ENCODE assay signal across 19 cellular contexts in genomic region chr2:181812106-181812745, GRCh38.
DNase-seq lines count a peak whose midpoint lies in the region; ATAC-seq, FAIRE-seq and TF ChIP-seq lines count a peak whose summit lies in the region.
"Had no signal": no experiment of that assay in that cellular context is flagged by ENCODE, and none has a peak within 500 bp of the region (broad histone marks: within the 10 kb centered on the region; RNA-seq: fewer than 3 reads in every experiment).

No MANE protein-coding gene starts in this region.

- H3K27me3 ChIP-seq in breast epithelium (no peaks in the 10 kb centered on the region), GM12878 (replicated peaks in 1 of 2; ENCODE audit: control insufficient read depth in 2 of 2, insufficient read depth in 2 of 2, low read length in 1 of 2) (no peaks in the 10 kb centered on the region; a peak in 1 of 4 replicates), foreskin keratinocyte (no peaks in the 10 kb centered on the region), transverse colon (no peaks in the 10 kb centered on the region)
- H3K27me3 ChIP-seq: heart right ventricle had no signal

- H3K27ac Mint-ChIP-seq in MCF 10A (ENCODE audit: low read depth, unreplicated experiment), result no peak overlapping the region
- H3K27ac Mint-ChIP-seq in natural killer cell treated with Interleukin-12 subunit alpha and Interleukin-12 subunit beta and Interleukin-15 and Interleukin-18, amount 100 ng/mL, for 72 hours, result no peak overlapping the region
- H3K27ac Mint-ChIP-seq: activated naive CD4-positive, alpha-beta T cell treated with anti-CD3 and anti-CD28 coated beads for 36 hours; CD8-positive, alpha-beta T cell had no signal

- H3K4me1 ChIP-seq in breast epithelium (no peaks in the 10 kb centered on the region), GM12878 (ENCODE audit: control insufficient read depth, insufficient read depth, low read length) (no peaks in the 10 kb centered on the region), foreskin keratinocyte (peaks cover 27% of the 10 kb centered on the region), transverse colon (peaks cover 10 to 47% (median 23%) of the 10 kb centered on the region in 4 donors)

- no peaks in the 10 kb centered on the region for H4K20me1 ChIP-seq in GM12878 (ENCODE audit: control insufficient read depth, insufficient read depth)

- no peak for TF ChIP-seq POLR2A in breast epithelium (IDR thresholded peaks at IDR 0.05)
- TF ChIP-seq POLR2A in GM12878 (IDR thresholded peaks at IDR 0.05; ENCODE audit: low read depth, low read length), result no peak
- TF ChIP-seq POLR2A in transverse colon (IDR thresholded peaks at IDR 0.05), result no peak

- ATAC-seq in GM12878, result no peak
- ATAC-seq in foreskin keratinocyte, result peak; percentile 12
- no peak for ATAC-seq in HG03439 (IDR thresholded peaks at IDR 0.05; ENCODE audit: unreplicated experiment)
- ATAC-seq in natural killer cell treated with Interleukin-12 subunit alpha and Interleukin-12 subunit beta and Interleukin-15 and Interleukin-18, amount 100 ng/mL, for 72 hours, result no peak
- ATAC-seq: CD8-positive, alpha-beta T cell had no signal

- RAD21 ChIA-PET in GM12878 (lab: Charles Lee; ENCODE audit: unreplicated experiment), result no interaction called here

- H3K36me3 ChIP-seq in breast epithelium (no peaks in the 10 kb centered on the region), GM12878 (ENCODE audit: control insufficient read depth in 2 of 2, insufficient read depth in 2 of 2, low read length in 1 of 2) (no peaks in the 10 kb centered on the region), transverse colon (no peaks in the 10 kb centered on the region)
- H3K36me3 ChIP-seq: heart right ventricle had no signal

- H3K4me3 Mint-ChIP-seq in MCF 10A (ENCODE audit: unreplicated experiment), result no peak overlapping the region
- H3K4me3 Mint-ChIP-seq in natural killer cell treated with Interleukin-12 subunit alpha and Interleukin-12 subunit beta and Interleukin-15 and Interleukin-18, amount 100 ng/mL, for 72 hours, result no peak overlapping the region
- H3K4me3 Mint-ChIP-seq: activated naive CD4-positive, alpha-beta T cell treated with anti-CD3 and anti-CD28 coated beads for 36 hours; CD8-positive, alpha-beta T cell; nephron had no signal

- BruUV-seq in MCF 10A (replicated peaks; lab: Mats Ljungman, UMichigan), result no TSS peak
- no TSS peak for BruUV-seq in GM12878 (replicated peaks; lab: Mats Ljungman, UMichigan)

- peak; percentile 26 for DNase-seq in MCF 10A (ENCODE audit: unreplicated experiment)
- no peak for DNase-seq in breast epithelium (ENCODE audit: low spot score in 2 of 2)
- no peak for DNase-seq in GM12878 (ENCODE audit: low read depth, low spot score)
- peak in 1 of 2 donors; percentile 69 for DNase-seq in foreskin keratinocyte
- DNase-seq in transverse colon, result no peak
- no peak for DNase-seq in midbrain (lab: John Stamatoyannopoulos, UW)
- DNase-seq in natural killer cell treated with Interleukin-12 subunit alpha and Interleukin-12 subunit beta and Interleukin-15 and Interleukin-18, amount 100 ng/mL, for 72 hours (ENCODE audit: low spot score), result no peak
- DNase-seq: activated naive CD4-positive, alpha-beta T cell treated with anti-CD3 and anti-CD28 coated beads for 36 hours; caudate nucleus; CD8-positive, alpha-beta T cell; GDM1; heart right ventricle; NCI-H187 treated with DMSO at 0.1 percent for 48 hours; NCI-H526 treated with DMSO at 0.1 percent for 48 hours; substantia nigra had no signal

- H3K9me3 ChIP-seq in breast epithelium, result no peaks in the 10 kb centered on the region
- H3K9me3 ChIP-seq in GM12878 (replicated peaks; ENCODE audit: control insufficient read depth, insufficient read depth, low read length), result no peaks in the 10 kb centered on the region
- H3K9me3 ChIP-seq in transverse colon, result no peaks in the 10 kb centered on the region
- H3K9me3 ChIP-seq: heart right ventricle had no signal

- no peaks in the 10 kb centered on the region for H3K36me3 Mint-ChIP-seq in MCF 10A (ENCODE audit: insufficient read depth, unreplicated experiment)
- H3K36me3 Mint-ChIP-seq in natural killer cell treated with Interleukin-12 subunit alpha and Interleukin-12 subunit beta and Interleukin-15 and Interleukin-18, amount 100 ng/mL, for 72 hours, result no peaks in the 10 kb centered on the region
- H3K36me3 Mint-ChIP-seq: CD8-positive, alpha-beta T cell had no signal

- in situ Hi-C loops in GM12878 (cut with MboI), result no loop called here
- in situ Hi-C loops in transverse colon (cut with MboI; ENCODE audit: low pct_ligation_motif_present in 1 of 4, low pct_unique_long_range_greater_than_20kb in 1 of 4, low sequenced_read_pairs in 3 of 4), result no loop called here

- no peak overlapping the region for H3K4me3 ChIP-seq in breast epithelium
- H3K4me3 ChIP-seq in GM12878, result no peak overlapping the region
- H3K4me3 ChIP-seq in transverse colon, result no peak overlapping the region
- H3K4me3 ChIP-seq: heart right ventricle had no signal

- H3K27me3 Mint-ChIP-seq in MCF 10A (ENCODE audit: insufficient read depth, unreplicated experiment), result no peaks in the 10 kb centered on the region
- H3K27me3 Mint-ChIP-seq in natural killer cell treated with Interleukin-12 subunit alpha and Interleukin-12 subunit beta and Interleukin-15 and Interleukin-18, amount 100 ng/mL, for 72 hours, result peaks cover 8 to 21% of the 10 kb centered on the region in 2 donors

- FAIRE-seq in GM12878 (lab: Jason Lieb, UNC), result peak; percentile 52
- FAIRE-seq: A204.1 had no signal

- SMC1A ChIA-PET in GM12878 (lab: Charles Lee; ENCODE audit: uncharacterized antibody, unreplicated experiment), result interaction anchor here (0.9 kb wide), 1 partner anchor 712 kb away, joined by 3 read pairs; no protein-coding TSS in a partner anchor

- H3K4me2 ChIP-seq in GM12878 (ENCODE audit: control insufficient read depth, insufficient read depth), result no peak overlapping the region

- TF ChIP-seq CTCF in MCF 10A (IDR thresholded peaks at IDR 0.05; ENCODE audit: unreplicated experiment) (no peak), breast epithelium (IDR thresholded peaks at IDR 0.05) (no peak), GM12878 (IDR thresholded peaks at IDR 0.05 in 2 of 3, conservative IDR thresholded peaks at IDR 0.05 in 1 of 3; ENCODE audit: control insufficient read depth in 2 of 3, extremely low read depth in 1 of 3, insufficient read depth in 1 of 3, low read depth in 3 of 3, low read length in 3 of 3) (no peak), foreskin keratinocyte (conservative IDR thresholded peaks at IDR 0.05) (no peak), transverse colon (IDR thresholded peaks at IDR 0.05) (no peak)

- H2AFZ ChIP-seq in GM12878 (ENCODE audit: control insufficient read depth, low read depth, low read length), result no peak overlapping the region

- no peak overlapping the region for H3K9ac ChIP-seq in GM12878 (ENCODE audit: control insufficient read depth, insufficient read depth, low read length)

- TF ChIP-seq EP300 in GM12878 (IDR thresholded peaks at IDR 0.05; ENCODE audit: borderline replicate concordance in 1 of 2, control insufficient read depth in 1 of 2, low read depth in 2 of 2, low read length in 2 of 2) (no peak), transverse colon (IDR thresholded peaks at IDR 0.05; ENCODE audit: low read depth) (no peak)

- no peak for TF ChIP-seq RAD21 in GM12878 (IDR thresholded peaks at IDR 0.05; ENCODE audit: insufficient read depth, low read depth, low read length)

- 38% methylated on average over 2 of the region's 2 CpGs for WGBS in GM12878 (ENCODE audit: insufficient coverage, insufficient replicate concordance, low lambda C conversion rate, missing lambda C conversion rate)
- 47 to 51% methylated on average over 2 of the region's 2 CpGs for WGBS in transverse colon (ENCODE audit: low coverage in 1 of 2), 2 donors

- H3K4me1 Mint-ChIP-seq in MCF 10A (ENCODE audit: insufficient read depth, unreplicated experiment), result peaks cover 18% of the 10 kb centered on the region
- peaks cover 7% of the 10 kb centered on the region in 2 donors for H3K4me1 Mint-ChIP-seq in natural killer cell treated with Interleukin-12 subunit alpha and Interleukin-12 subunit beta and Interleukin-15 and Interleukin-18, amount 100 ng/mL, for 72 hours (ENCODE audit: low read depth in 2 of 2)

- H3K9me3 Mint-ChIP-seq in MCF 10A (ENCODE audit: unreplicated experiment), result no peaks in the 10 kb centered on the region
- no peaks in the 10 kb centered on the region for H3K9me3 Mint-ChIP-seq in natural killer cell treated with Interleukin-12 subunit alpha and Interleukin-12 subunit beta and Interleukin-15 and Interleukin-18, amount 100 ng/mL, for 72 hours
- H3K9me3 Mint-ChIP-seq: activated naive CD4-positive, alpha-beta T cell treated with anti-CD3 and anti-CD28 coated beads for 36 hours; CD8-positive, alpha-beta T cell; nephron had no signal

- H3K27ac ChIP-seq in breast epithelium (no peak overlapping the region), GM12878 (ENCODE audit: control insufficient read depth, insufficient read depth) (no peak overlapping the region), foreskin keratinocyte (peak overlapping the region; percentile 67), transverse colon (peak overlapping the region; percentile 63 to 83 (median 72))
- H3K27ac ChIP-seq: RWPE1 had no signal

- CTCF ChIA-PET in MCF 10A (lab: Yijun Ruan, JAX), result interaction anchor here (0.6 to 1.2 kb wide), 3 partner anchors 35 to 788 kb away, joined by 3 to 7 read pairs (median 3); no protein-coding TSS in a partner anchor
- CTCF ChIA-PET in GM12878 (lab: Yijun Ruan, JAX), result interaction anchor here (1.5 kb wide), 1 partner anchor 135 kb away, joined by 3 read pairs; no protein-coding TSS in a partner anchor

- intact Hi-C loops in MCF 10A (cut with micrococcal nuclease), result no loop called here
- intact Hi-C loops in breast epithelium (cut with DNase I; ENCODE audit: low total_unique reads), result no loop called here
- intact Hi-C loops in GM12878 (cut with micrococcal nuclease; ENCODE audit: unreplicated experiment), result no loop called here
- intact Hi-C loops in transverse colon (cut with DNase I; ENCODE audit: low total_unique reads), result no loop called here

- POLR2A ChIA-PET in MCF 10A (lab: Yijun Ruan, JAX), result interaction anchor here (1.2 kb wide), 1 partner anchor 26 kb away, joined by 3 read pairs; no protein-coding TSS in a partner anchor
- POLR2A ChIA-PET in GM12878 (lab: Charles Lee), result interaction anchor here (0.6 to 0.7 kb wide), 2 partner anchors 1303 to 1636 kb away, joined by 4 to 6 read pairs; no protein-coding TSS in a partner anchor

- H3K79me2 ChIP-seq in GM12878 (ENCODE audit: control insufficient read depth, insufficient read depth, low read length), result no peaks in the 10 kb centered on the region

Comparison
In these comparisons a context has a peak if more than half of its experiments do, and no peak if none do; other contexts are left out.
1. H3K27ac ChIP-seq: peak in foreskin keratinocyte (single experiment) and transverse colon (4 of 4); none in breast epithelium (0 of 2) and GM12878 (single experiment).